21 cellular contexts compared by ENCODE assay signal in the genomic region with DNA sequence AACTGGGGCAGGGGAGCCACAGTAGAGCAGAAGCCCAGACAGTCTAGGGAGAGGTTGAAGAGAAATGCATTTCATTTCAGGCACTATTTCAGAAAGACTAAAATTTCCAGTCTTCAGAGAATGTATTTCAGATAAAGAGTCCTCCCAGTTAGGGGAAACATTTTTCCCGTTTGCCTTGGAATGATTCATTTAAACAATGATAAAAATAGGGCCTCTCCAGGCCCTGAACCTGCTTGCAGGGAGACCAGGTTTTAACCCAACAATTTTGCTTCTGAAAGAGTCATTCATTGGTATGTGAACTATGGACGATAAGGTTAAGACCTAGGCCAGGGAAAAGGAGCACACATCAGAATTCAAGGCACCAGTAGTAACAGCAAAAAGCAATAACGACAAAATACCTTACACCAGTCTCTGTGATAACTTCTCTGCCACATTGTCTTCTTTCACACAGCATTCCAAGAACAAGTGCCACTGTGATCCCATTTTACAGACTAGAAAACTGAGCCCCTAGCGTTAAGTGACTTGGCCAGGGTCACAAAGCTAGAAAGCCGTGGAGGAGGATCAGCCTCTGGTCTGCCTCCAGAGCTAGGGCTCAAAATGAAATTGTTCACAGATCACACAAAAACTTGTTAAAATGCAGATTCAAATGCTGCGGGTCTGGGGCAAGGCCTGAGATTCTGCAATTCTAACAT.
DNase-seq lines count a peak whose midpoint lies in the region; ATAC-seq, FAIRE-seq and TF ChIP-seq lines count a peak whose summit lies in the region.
"Had no signal": no experiment of that assay in that cellular context is flagged by ENCODE, and none has a peak within 500 bp of the region (broad histone marks: within the 10 kb centered on the region; RNA-seq: fewer than 3 reads in every experiment).

No MANE protein-coding gene starts in this region.

- no peak for TF ChIP-seq EP300 in K562 (IDR thresholded peaks at IDR 0.05; ENCODE audit: low read length)

- no peak for FAIRE-seq in K562 (lab: Jason Lieb, UNC)
- FAIRE-seq: G401.6 had no signal

- intact Hi-C loops in K562 (cut with micrococcal nuclease) (no loop called here), CD14-positive monocyte (cut with micrococcal nuclease) (no loop called here)

- no peak overlapping the region for H3K4me2 ChIP-seq in K562 (ENCODE audit: insufficient read depth, low read length)

- WGBS in K562 (ENCODE audit: insufficient coverage, low coverage, missing lambda C conversion rate) = under 1% methylated on average over 6 of the region's 6 CpGs
- WGBS in mesodermal cell (ENCODE audit: insufficient coverage in 2 of 2), 2 experiments = 92 to 93% methylated on average over 4 to 6 of the region's 6 CpGs

- TF ChIP-seq CTCF in K562 (IDR thresholded peaks at IDR 0.05 in 2 of 3, conservative IDR thresholded peaks at IDR 0.05 in 1 of 3; ENCODE audit: insufficient read depth in 2 of 3, low read depth in 1 of 3, low read length in 3 of 3) (no peak), CD14-positive monocyte (IDR thresholded peaks at IDR 0.05) (no peak)

- no peak for TF ChIP-seq POLR2A in K562 (conservative IDR thresholded peaks at IDR 0.05)

- no peaks in the 10 kb centered on the region for H3K36me3 Mint-ChIP-seq in CD14-positive monocyte

- no peak overlapping the region for H2AFZ ChIP-seq in K562 (ENCODE audit: low read depth, low read length)

- H3K36me3 ChIP-seq in K562 (ENCODE audit: control insufficient read depth, insufficient read depth, low read length) (no peaks in the 10 kb centered on the region), mesodermal cell (ENCODE audit: control insufficient read depth, insufficient read depth, low read length) (no peaks in the 10 kb centered on the region)
- H3K36me3 ChIP-seq: Peyer's patch had no signal

- ATAC-seq in K562 = no peak

- CTCF ChIA-PET in K562 (lab: Yijun Ruan, JAX; ENCODE audit: low intra/inter-chr PET ratio) = no interaction called here

- peaks cover 5% of the 10 kb centered on the region; the same call in 1 of the 2 replicates for H4K20me1 ChIP-seq in K562 (replicated peaks; ENCODE audit: control insufficient read depth, insufficient read depth, low read length)

- H3K27me3 ChIP-seq in K562 (ENCODE audit: control insufficient read depth in 2 of 2, insufficient read depth in 2 of 2, low read length in 2 of 2) = no peaks in the 10 kb centered on the region; a peak in 1 of 5 replicates
- H3K27me3 ChIP-seq: Peyer's patch had no signal

- H3K9me3 ChIP-seq in K562 (replicated peaks; ENCODE audit: control insufficient read depth, insufficient read depth, low read depth, low read length) (no peaks in the 10 kb centered on the region), mesodermal cell (ENCODE audit: control insufficient read depth, low read length) (no peaks in the 10 kb centered on the region)
- H3K9me3 ChIP-seq: Peyer's patch had no signal

- POLR2A ChIA-PET in K562 (lab: Yijun Ruan, JAX) = no interaction called here

- H3K4me3 ChIP-seq in K562 (no peak overlapping the region), mesodermal cell (ENCODE audit: extremely low read depth, insufficient read depth, low read length, poor library complexity, severe bottlenecking) (no peak overlapping the region)
- H3K4me3 ChIP-seq: Peyer's patch had no signal

- no TSS peak for BruUV-seq in K562 (replicated peaks; lab: Mats Ljungman, UMichigan)

- H3K27ac Mint-ChIP-seq in CD14-positive monocyte = no peak overlapping the region
- H3K27ac Mint-ChIP-seq: IgD-negative memory B cell had no signal

- in situ Hi-C loops in K562 (cut with MboI) = no loop called here

- H3K4me1 Mint-ChIP-seq in CD14-positive monocyte = no peaks in the 10 kb centered on the region

- no peak overlapping the region for H3K9ac ChIP-seq in K562 (ENCODE audit: insufficient read depth in 1 of 2, low read depth in 2 of 2, low read length in 2 of 2)

- peaks cover 0 to 3% (median 0%) of the 10 kb centered on the region in 3 donors for H3K27me3 Mint-ChIP-seq in CD14-positive monocyte (ENCODE audit: low read depth in 3 of 3)

- no peaks in the 10 kb centered on the region for H3K9me3 Mint-ChIP-seq in CD14-positive monocyte

- no peak overlapping the region for H3K4me3 Mint-ChIP-seq in CD14-positive monocyte
- H3K4me3 Mint-ChIP-seq: IgD-negative memory B cell had no signal

- H3K4me1 ChIP-seq in K562 (replicated peaks in 1 of 2; ENCODE audit: control insufficient read depth in 2 of 2, insufficient read depth in 2 of 2, low read length in 2 of 2) (no peaks in the 10 kb centered on the region), mesodermal cell (ENCODE audit: control insufficient read depth, insufficient read depth, low read length, poor library complexity, severe bottlenecking) (peaks cover 15% of the 10 kb centered on the region)
- H3K4me1 ChIP-seq: Peyer's patch had no signal

- TF ChIP-seq RAD21 in K562 (CRISPR knock-in tag; conservative IDR thresholded peaks at IDR 0.05 in 1 of 2, IDR thresholded peaks at IDR 0.05 in 1 of 2) = no peak

- no peaks in the 10 kb centered on the region for H3K9me1 ChIP-seq in K562 (ENCODE audit: control insufficient read depth, insufficient read depth, low read length)

- DNase-seq in HCEC 1CT (peak; percentile 36), K562 (ENCODE audit: extremely low read depth in 1 of 4, low spot score in 3 of 4) (no peak), LoVo (ENCODE audit: low spot score) (no peak), NCI-H510A (lab: John Stamatoyannopoulos, UW) (no peak), CD14-positive monocyte (ENCODE audit: low spot score) (no peak)
- DNase-seq in stimulated activated CD4-positive, alpha-beta T cell treated with anti-CD3 and anti-CD28 coated beads, Interleukin-1b, Interleukin-23, amount 100 ng/mL, for 48 hours = no peak
- DNase-seq: ACHN, DMS79 treated with DMSO at 0.1 percent for 48 hours, GOT3, Kasumi-1, MM.1S, NCI-H1092 treated with DMSO at 0.1 percent for 48 hours, NCI-H2029 treated with DMSO at 0.1 percent for 48 hours, NCI-H2171 treated with DMSO at 0.1 percent for 48 hours, NCI-H446, Peyer's patch, SW 1271 had no signal

- no peak overlapping the region for H3K27ac ChIP-seq in K562 (ENCODE audit: extremely low read depth, low read depth, low read length)
- peak overlapping the region; percentile 92 for H3K27ac ChIP-seq in mesodermal cell (ENCODE audit: low read depth, low read length, severe bottlenecking)
- H3K27ac ChIP-seq: HL-60, Peyer's patch had no signal

- no peaks in the 10 kb centered on the region for H3K79me2 ChIP-seq in K562 (ENCODE audit: control insufficient read depth, insufficient read depth, low read length)

TF ChIP-seq in K562, 482 proteins besides CTCF, POLR2A, EP300 and RAD21:
- TF ChIP-seq MEF2A (IDR thresholded peaks at IDR 0.05; ENCODE audit: control insufficient read depth, low read depth, low read length) (no peak), RBM25 (IDR thresholded peaks at IDR 0.05; ENCODE audit: low read depth, low read length, severe bottlenecking) (peak; percentile 65), SREBF1 (IDR thresholded peaks at IDR 0.05; ENCODE audit: borderline replicate concordance, low read depth, low read length) (no peak), CBX1 (IDR thresholded peaks at IDR 0.05; ENCODE audit: low read depth) (no peak)
- TF ChIP-seq, protein P1, sequence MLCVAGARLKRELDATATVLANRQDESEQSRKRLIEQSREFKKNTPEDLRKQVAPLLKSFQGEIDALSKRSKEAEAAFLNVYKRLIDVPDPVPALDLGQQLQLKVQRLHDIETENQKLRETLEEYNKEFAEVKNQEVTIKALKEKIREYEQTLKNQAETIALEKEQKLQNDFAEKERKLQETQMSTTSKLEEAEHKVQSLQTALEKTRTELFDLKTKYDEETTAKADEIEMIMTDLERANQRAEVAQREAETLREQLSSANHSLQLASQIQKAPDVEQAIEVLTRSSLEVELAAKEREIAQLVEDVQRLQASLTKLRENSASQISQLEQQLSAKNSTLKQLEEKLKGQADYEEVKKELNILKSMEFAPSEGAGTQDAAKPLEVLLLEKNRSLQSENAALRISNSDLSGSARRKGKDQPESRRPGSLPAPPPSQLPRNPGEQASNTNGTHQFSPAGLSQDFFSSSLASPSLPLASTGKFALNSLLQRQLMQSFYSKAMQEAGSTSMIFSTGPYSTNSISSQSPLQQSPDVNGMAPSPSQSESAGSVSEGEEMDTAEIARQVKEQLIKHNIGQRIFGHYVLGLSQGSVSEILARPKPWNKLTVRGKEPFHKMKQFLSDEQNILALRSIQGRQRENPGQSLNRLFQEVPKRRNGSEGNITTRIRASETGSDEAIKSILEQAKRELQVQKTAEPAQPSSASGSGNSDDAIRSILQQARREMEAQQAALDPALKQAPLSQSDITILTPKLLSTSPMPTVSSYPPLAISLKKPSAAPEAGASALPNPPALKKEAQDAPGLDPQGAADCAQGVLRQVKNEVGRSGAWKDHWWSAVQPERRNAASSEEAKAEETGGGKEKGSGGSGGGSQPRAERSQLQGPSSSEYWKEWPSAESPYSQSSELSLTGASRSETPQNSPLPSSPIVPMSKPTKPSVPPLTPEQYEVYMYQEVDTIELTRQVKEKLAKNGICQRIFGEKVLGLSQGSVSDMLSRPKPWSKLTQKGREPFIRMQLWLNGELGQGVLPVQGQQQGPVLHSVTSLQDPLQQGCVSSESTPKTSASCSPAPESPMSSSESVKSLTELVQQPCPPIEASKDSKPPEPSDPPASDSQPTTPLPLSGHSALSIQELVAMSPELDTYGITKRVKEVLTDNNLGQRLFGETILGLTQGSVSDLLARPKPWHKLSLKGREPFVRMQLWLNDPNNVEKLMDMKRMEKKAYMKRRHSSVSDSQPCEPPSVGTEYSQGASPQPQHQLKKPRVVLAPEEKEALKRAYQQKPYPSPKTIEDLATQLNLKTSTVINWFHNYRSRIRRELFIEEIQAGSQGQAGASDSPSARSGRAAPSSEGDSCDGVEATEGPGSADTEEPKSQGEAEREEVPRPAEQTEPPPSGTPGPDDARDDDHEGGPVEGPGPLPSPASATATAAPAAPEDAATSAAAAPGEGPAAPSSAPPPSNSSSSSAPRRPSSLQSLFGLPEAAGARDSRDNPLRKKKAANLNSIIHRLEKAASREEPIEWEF (CRISPR knock-in tag; IDR thresholded peaks at IDR 0.05) = no peak
TF ChIP-seq in K562: peak in this region for 1.
